ENCODE assay signal across 11 cellular contexts in genomic region chr3:71416868-71417267, GRCh38.
A peak's percentile ranks its signal among the peaks of the same experiment; 100 is the strongest.
DNase-seq lines count a peak whose midpoint lies in the region; FAIRE-seq lines count a peak whose summit lies in the region.
"Had no signal": no experiment of that assay in that cellular context is flagged by ENCODE, and none has a peak within 500 bp of the region (broad histone marks: within the 10 kb centered on the region; RNA-seq: fewer than 3 reads in every experiment).

No MANE protein-coding gene starts in this region.

- FAIRE-seq in RCC 7860 (lab: Jason Lieb, UNC): no peak
- FAIRE-seq: G401.6 had no signal

- DNase-seq in stimulated activated CD4-positive, alpha-beta T cell treated with anti-CD3 and anti-CD28 coated beads, Interleukin-1b, Interleukin-23, amount 100 ng/mL, for 48 hours: peak; percentile 38
- no peak for DNase-seq in stimulated activated CD4-positive, alpha-beta T cell treated with anti-CD3 and anti-CD28 coated beads, Interleukin-12 subunit alpha, Interleukin-12 subunit beta, amount 100 ng/mL, for 4 hours
- DNase-seq in T-helper 2 cell: peak in 3 of 5 experiments; percentile 14 to 79 (median 26)
- peak; percentile 65 for DNase-seq in germinal center (ENCODE audit: low spot score)
- DNase-seq in epidermal melanocyte (ENCODE audit: insufficient read length, low spot score): no peak
- DNase-seq in retina: no peak
- DNase-seq in NCI-H774 (lab: John Stamatoyannopoulos, UW): no peak
- DNase-seq in RCC 7860 (ENCODE audit: low spot score): no peak
- DNase-seq: NCI-H226, tibial artery had no signal

Comparison
In these comparisons a context has a peak if more than half of its experiments do, and no peak if none do; other contexts are left out.
1. DNase-seq: peak in stimulated activated CD4-positive, alpha-beta T cell treated with anti-CD3 and anti-CD28 coated beads, Interleukin-1b, Interleukin-23, amount 100 ng/mL, for 48 hours (single experiment), T-helper 2 cell (3 of 5) and germinal center (single experiment); none in stimulated activated CD4-positive, alpha-beta T cell treated with anti-CD3 and anti-CD28 coated beads, Interleukin-12 subunit alpha, Interleukin-12 subunit beta, amount 100 ng/mL, for 4 hours (single experiment), epidermal melanocyte (single experiment), retina (single experiment), NCI-H774 (single experiment) and RCC 7860 (single experiment).